Comparison of ENCODE assay signal across 9 cellular contexts in genomic region chr9:137301086-137301947, GRCh38. TPM values are rescaled to one million over a fixed set of nuclear protein-coding genes. Genes with fewer than 3 reads are reported as not detected.
DNase-seq lines count a peak whose midpoint lies in the region; ATAC-seq, FAIRE-seq and TF ChIP-seq lines count a peak whose summit lies in the region.
"Had no signal": no experiment of that assay in that cellular context is flagged by ENCODE, and none has a peak within 500 bp of the region (broad histone marks: within the 10 kb centered on the region; RNA-seq: fewer than 3 reads in every experiment).

No MANE protein-coding gene starts in this region.

- H3K27me3 Mint-ChIP-seq in chondrocyte (ENCODE audit: low read depth) (peaks cover 2% of the 10 kb centered on the region), type B pancreatic cell (peaks cover 31% of the 10 kb centered on the region)

- peak in 2 of 6 experiments; percentile 22 to 28 for TF ChIP-seq CTCF in Peyer's patch (IDR thresholded peaks at IDR 0.05)
- peak; percentile 72 for TF ChIP-seq CTCF in chondrocyte (IDR thresholded peaks at IDR 0.05)
- TF ChIP-seq CTCF in lung (IDR thresholded peaks at IDR 0.05; ENCODE audit: control extremely low read depth, extremely low read depth), result no peak
- TF ChIP-seq CTCF in type B pancreatic cell (conservative IDR thresholded peaks at IDR 0.05), result peak; percentile 53

- 0 to 1% methylated on average over 95 to 114 of the region's 114 CpGs for WGBS in lung, 2 donors

- peak; percentile 71 to 78 for TF ChIP-seq POLR2A in Peyer's patch (IDR thresholded peaks at IDR 0.05)

- H3K27me3 ChIP-seq in Peyer's patch (no peaks in the 10 kb centered on the region), lung (ENCODE audit: control insufficient read depth, insufficient read depth) (no peaks in the 10 kb centered on the region)

- H3K27ac ChIP-seq in Peyer's patch (peak overlapping the region; percentile 57 to 99 (median 90)), lung (ENCODE audit: low read depth in 1 of 2, low read length in 1 of 2) (peak overlapping the region; percentile 79 to 80)

- ATAC-seq in HG02943 (IDR thresholded peaks at IDR 0.05; ENCODE audit: low read depth, unreplicated experiment), result peak; percentile 4
- no peak for ATAC-seq in lung (ENCODE audit: insufficient read depth, low FRiP score)

- DNase-seq in stimulated activated CD4-positive, alpha-beta T cell treated with anti-CD3 and anti-CD28 coated beads, Interleukin-15, amount 100 ng/mL, for 24 hours, result peak; percentile 50
- no peak for DNase-seq in stimulated activated CD4-positive, alpha-beta T cell treated with anti-CD3 and anti-CD28 coated beads, Interleukin-1b, Interleukin-23, amount 100 ng/mL, for 48 hours
- DNase-seq in Peyer's patch, result peak in 1 of 3 donors; percentile 83
- no peak for DNase-seq in chondrocyte (ENCODE audit: low spot score)
- no peak for DNase-seq in lung (ENCODE audit: low spot score)
- no peak for DNase-seq in type B pancreatic cell (ENCODE audit: extremely low spot score, unreplicated experiment)
- no peak for DNase-seq in urothelium cell line (ENCODE audit: low spot score)

- no peaks in the 10 kb centered on the region for H3K9me3 ChIP-seq in Peyer's patch
- H3K9me3 ChIP-seq in lung (ENCODE audit: control insufficient read depth in 2 of 2, insufficient read depth in 1 of 2, low read length in 1 of 2), result no peaks in the 10 kb centered on the region

- no peaks in the 10 kb centered on the region for H3K9me3 Mint-ChIP-seq in chondrocyte (ENCODE audit: low read depth)
- H3K9me3 Mint-ChIP-seq in type B pancreatic cell, result no peaks in the 10 kb centered on the region

- H3K4me3 ChIP-seq in Peyer's patch (peak overlapping the region; percentile 33 to 65 (median 56)), lung (peak overlapping the region; percentile 71)

- FAIRE-seq in urothelium cell line (lab: Jason Lieb, UNC), result no peak

- H3K4me1 Mint-ChIP-seq in chondrocyte (ENCODE audit: low read depth), result peaks cover 30% of the 10 kb centered on the region
- peaks cover 5% of the 10 kb centered on the region for H3K4me1 Mint-ChIP-seq in type B pancreatic cell (ENCODE audit: unreplicated experiment)

- H3K36me3 ChIP-seq in Peyer's patch (no peaks in the 10 kb centered on the region), lung (ENCODE audit: control insufficient read depth in 2 of 2, insufficient read depth in 2 of 2, low read length in 2 of 2) (no peaks in the 10 kb centered on the region)

- H3K36me3 Mint-ChIP-seq in chondrocyte (ENCODE audit: low read depth) (no peaks in the 10 kb centered on the region), type B pancreatic cell (no peaks in the 10 kb centered on the region)

- H3K4me3 Mint-ChIP-seq in chondrocyte (ENCODE audit: unreplicated experiment) (peak overlapping the region; percentile 74), type B pancreatic cell (peak overlapping the region; percentile 92)

- H3K27ac Mint-ChIP-seq in chondrocyte (ENCODE audit: unreplicated experiment) (peak overlapping the region; percentile 47), type B pancreatic cell (peak overlapping the region; percentile 86)

- H3K4me1 ChIP-seq in Peyer's patch (peaks cover 10 to 70% (median 25%) of the 10 kb centered on the region in 4 donors), lung (ENCODE audit: control insufficient read depth in 2 of 2, insufficient read depth in 2 of 2, low read length in 2 of 2) (peaks cover 0 to 37% of the 10 kb centered on the region in 2 donors)

RNA-seq across cellular contexts. Expression of gene NRARP, which starts 0.8 kb away (rescaled TPM):
- total RNA-seq in Peyer's patch (10 to 100 TPM; 35.3 to 56.1 (median 43.8) TPM), chondrocyte (0.39 to 6.9 TPM (median 6.7 TPM) in 3 replicates), lung (10 to 100 TPM in 1 of 2 donors, 1 to 10 TPM in 1; 5.2 to 10.8 TPM), type B pancreatic cell (ENCODE audit: low replicate concordance) (17.9 and 21.7 TPM in 2 replicates)
- 1 to 10 TPM; 2.1 to 6.4 TPM for polyA plus RNA-seq in lung

RNA-seq across cellular contexts. Expression of gene TOR4A, which starts 23.8 kb away (rescaled TPM):
- 10 to 100 TPM; 33.8 to 45.7 (median 39.2) TPM for total RNA-seq in Peyer's patch
- 0.85 to 3.5 TPM (median 3.4 TPM) in 3 replicates for total RNA-seq in chondrocyte
- total RNA-seq in lung, result 10 to 100 TPM; 12.1 to 42.5 TPM
- 10 to 100 TPM in 1 of 2 donors, 1 to 10 TPM in 1; 9.6 to 29.2 TPM for polyA plus RNA-seq in lung
- total RNA-seq in type B pancreatic cell (ENCODE audit: low replicate concordance), result 2.7 and 4.5 TPM in 2 replicates

RNA-seq across cellular contexts. Expression of gene NELFB, which starts 46.2 kb away (rescaled TPM):
- total RNA-seq in Peyer's patch (10 to 100 TPM; 47.4 to 57.8 (median 50.2) TPM), chondrocyte (48.0 to 55.1 TPM (median 52.4 TPM) in 3 replicates), lung (10 to 100 TPM; 30.4 to 56.2 TPM), type B pancreatic cell (ENCODE audit: low replicate concordance) (52.4 and 61.9 TPM in 2 replicates)
- 10 to 100 TPM; 37.3 to 51.1 TPM for polyA plus RNA-seq in lung

RNA-seq across cellular contexts. Expression of gene STPG3, which starts 50.2 kb away (rescaled TPM):
- total RNA-seq in Peyer's patch (not detected), chondrocyte (not detected in 3 replicates), lung (not detected), type B pancreatic cell (ENCODE audit: low replicate concordance) (0.31 TPM in 1 of 2 replicates, not detected in the other)
- polyA plus RNA-seq in lung, result under 1 TPM in 1 of 2 donors, not detected in 1; 0.18 TPM
- total RNA-seq: pulmonary artery endothelial cell had no signal
